32 cellular contexts compared by ENCODE assay signal in the genomic region with DNA sequence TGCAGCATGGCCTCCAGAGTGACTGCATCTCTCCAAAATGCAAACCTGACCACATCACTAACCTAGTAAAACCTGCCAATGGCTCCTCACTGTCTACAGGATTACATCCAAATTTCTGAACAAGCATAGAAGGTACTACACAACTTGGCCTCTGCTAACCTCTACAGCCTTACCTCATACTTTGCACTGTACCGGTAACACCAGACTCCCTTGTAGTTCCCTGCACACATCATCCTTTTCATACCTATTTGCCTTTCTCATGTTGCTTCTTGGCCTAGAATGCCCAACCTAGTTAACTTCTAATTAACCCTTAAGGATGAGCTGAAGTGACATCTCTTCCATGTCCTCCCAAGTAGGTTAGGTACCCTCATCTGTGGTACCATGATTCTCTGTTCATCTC. TPM values are rescaled to one million over a fixed set of nuclear protein-coding genes. Genes with fewer than 3 reads are reported as not detected.
"Had no signal": no experiment of that assay in that cellular context is flagged by ENCODE, and none has a peak within 500 bp of the region (broad histone marks: within the 10 kb centered on the region; RNA-seq: fewer than 3 reads in every experiment).

No MANE protein-coding gene starts in this region.

- H3K27ac ChIP-seq: body of pancreas, epithelial cell of prostate, esophagus squamous epithelium, gastroesophageal sphincter, heart right ventricle, hepatocyte had no signal

- H3K4me3 ChIP-seq: body of pancreas, esophagus squamous epithelium, gastroesophageal sphincter, heart right ventricle, hepatocyte had no signal

- H3K4me1 Mint-ChIP-seq: activated CD4-positive, alpha-beta T cell treated with anti-CD3 and anti-CD28 coated beads, Interleukin-2, amount 10 ng/mL, durations not matched to agents 7 days and 5 days had no signal

- H3K4me2 ChIP-seq: hepatocyte had no signal

- ATAC-seq: activated CD8-positive, alpha-beta T cell treated with anti-CD3 and anti-CD28 coated beads for 36 hours; activated T-cell treated with anti-CD3 and anti-CD28 coated beads, Interleukin-2, amount 50 U/mL, for 4 hours; activated T-helper 17 cell treated with anti-CD3 and anti-CD28 coated beads, Interleukin-2, amount 50 U/mL, for 72 hours; body of pancreas; effector memory CD8-positive, alpha-beta T cell; gastroesophageal sphincter; heart right ventricle had no signal

- H3K9me3 ChIP-seq: body of pancreas, esophagus squamous epithelium, gastroesophageal sphincter, heart right ventricle had no signal

- H3K79me2 ChIP-seq: hepatocyte had no signal

- DNase-seq: activated CD4-positive, alpha-beta T cell treated with anti-CD3 and anti-CD28 coated beads for 4 hours; activated CD4-positive, alpha-beta T cell treated with anti-CD3 and anti-CD28 coated beads, Interleukin-2, amount 10 ng/mL, durations not matched to agents 7 days and 5 days; activated CD4-positive, alpha-beta T cell treated with anti-CD3 and anti-CD28 coated beads, Interleukin-2, amount 50 U/mL, for 4 hours; activated CD4-positive, CD25-positive, alpha-beta regulatory T cell; activated CD4-positive, CD25-positive, alpha-beta regulatory T cell treated with anti-CD3 and anti-CD28 coated beads, Interleukin-2, amount 50 U/mL, for 72 hours; activated CD8-positive, alpha-beta memory T cell treated with anti-CD3 and anti-CD28 coated beads for 24 hours; activated CD8-positive, alpha-beta T cell treated with anti-CD3 and anti-CD28 coated beads for 36 hours; activated effector memory CD4-positive, alpha-beta T cell treated with Interleukin-2 at 50 U/mL for 16 hours; activated gamma-delta T cell treated with Interleukin-2 at 50 U/mL for 16 hours; activated naive CD4-positive, alpha-beta T cell treated with anti-CD3 and anti-CD28 coated beads, Interleukin-2, amount 50 U/mL, for 16 hours; activated naive CD4-positive, alpha-beta T cell treated with Interleukin-2 at 50 U/mL for 16 hours; activated T-cell treated with anti-CD3 and anti-CD28 coated beads, Interleukin-2, amount 50 U/mL, for 4 hours; amniotic stem cell; anterior cingulate cortex; body of pancreas; caudate nucleus; cortex of kidney; dermis blood vessel endothelial cell; effector CD4-positive, alpha-beta T cell; effector memory CD8-positive, alpha-beta T cell; esophagus squamous epithelium; foreskin melanocyte; heart right ventricle; T-helper 2 cell had no signal

- H2AFZ ChIP-seq: hepatocyte had no signal

- H3K9me3 Mint-ChIP-seq: activated CD4-positive, alpha-beta T cell treated with anti-CD3 and anti-CD28 coated beads, Interleukin-2, amount 10 ng/mL, durations not matched to agents 7 days and 5 days had no signal

- H3K4me3 Mint-ChIP-seq: activated CD4-positive, alpha-beta T cell treated with anti-CD3 and anti-CD28 coated beads, Interleukin-2, amount 10 ng/mL, durations not matched to agents 7 days and 5 days; activated CD8-positive, alpha-beta T cell treated with anti-CD3 and anti-CD28 coated beads for 36 hours; activated T-cell treated with anti-CD3 and anti-CD28 coated beads, Interleukin-2, amount 50 U/mL, for 4 hours; activated T-helper 17 cell treated with anti-CD3 and anti-CD28 coated beads, Interleukin-2, amount 50 U/mL, for 72 hours; effector memory CD8-positive, alpha-beta T cell had no signal

- H3K27me3 ChIP-seq: body of pancreas, esophagus squamous epithelium, gastroesophageal sphincter, hepatocyte had no signal

- H3K27ac Mint-ChIP-seq: activated CD4-positive, alpha-beta T cell treated with anti-CD3 and anti-CD28 coated beads, Interleukin-2, amount 10 ng/mL, durations not matched to agents 7 days and 5 days; activated CD8-positive, alpha-beta T cell treated with anti-CD3 and anti-CD28 coated beads for 36 hours; activated T-helper 17 cell treated with anti-CD3 and anti-CD28 coated beads, Interleukin-2, amount 50 U/mL, for 72 hours; effector memory CD8-positive, alpha-beta T cell had no signal

- FAIRE-seq: colon, endothelial cell of umbilical vein had no signal

- H3K27me3 Mint-ChIP-seq: activated CD4-positive, alpha-beta T cell treated with anti-CD3 and anti-CD28 coated beads, Interleukin-2, amount 10 ng/mL, durations not matched to agents 7 days and 5 days; activated CD8-positive, alpha-beta T cell treated with anti-CD3 and anti-CD28 coated beads for 36 hours; activated T-helper 17 cell treated with anti-CD3 and anti-CD28 coated beads, Interleukin-2, amount 50 U/mL, for 72 hours; effector memory CD8-positive, alpha-beta T cell had no signal

- H3K4me1 ChIP-seq: body of pancreas, esophagus squamous epithelium, gastroesophageal sphincter had no signal

RNA-seq across cellular contexts. Expression of a gene that starts 33.4 kb away (rescaled TPM):
- total RNA-seq: body of pancreas, dermis blood vessel endothelial cell, fibroblast of villous mesenchyme, glomerular endothelial cell had no signal
